22 cellular contexts compared by ENCODE assay signal in the genomic region with DNA sequence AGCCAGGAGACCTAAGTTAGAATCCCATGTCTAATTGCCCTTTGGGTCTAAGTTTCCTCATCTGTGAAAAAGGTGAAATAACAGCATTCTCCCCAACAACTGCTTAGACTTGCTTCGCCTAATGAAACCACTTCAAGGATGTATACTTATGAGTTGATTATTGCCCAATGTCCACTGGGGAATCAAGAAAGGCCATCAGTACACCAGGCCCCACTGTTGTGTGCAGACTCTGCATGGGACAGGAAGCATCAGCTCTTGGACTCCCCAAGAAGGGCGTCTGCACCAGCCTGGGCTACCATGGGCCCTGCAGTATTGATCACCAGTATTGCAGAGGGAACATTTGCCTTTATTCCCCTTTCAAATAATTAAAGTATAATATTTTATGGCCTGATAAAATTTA.
"Had no signal": no experiment of that assay in that cellular context is flagged by ENCODE, and none has a peak within 500 bp of the region (broad histone marks: within the 10 kb centered on the region; RNA-seq: fewer than 3 reads in every experiment).

No MANE protein-coding gene starts in this region.

- H3K27me3 ChIP-seq: breast epithelium, Peyer's patch had no signal

- H3K4me1 ChIP-seq: breast epithelium, Peyer's patch had no signal

- H3K36me3 ChIP-seq: breast epithelium, Peyer's patch had no signal

- H3K9me3 Mint-ChIP-seq: activated CD8-positive, alpha-beta T cell treated with anti-CD3 and anti-CD28 coated beads for 36 hours; activated naive CD8-positive, alpha-beta T cell treated with anti-CD3 and anti-CD28 coated beads, Interleukin-2, amount 10 ng/mL, durations not matched to agents 7 days and 5 days; activated T-cell treated with anti-CD3 and anti-CD28 coated beads, Interleukin-2, amount 50 U/mL, for 72 hours; activated T-helper 2 cell treated with anti-CD3 and anti-CD28 coated beads, Interferon-gamma antibody, Interleukin-2, Interleukin-4, amounts not matched to agents 10 μg/mL and 5 μg/mL and 100 μg/mL, durations not matched to agents 14 hours and 24 hours and 36 hours; T-helper 1 cell treated with Interleukin-12 subunit alpha and Interleukin-12 subunit beta and Interleukin-4 antibody, amounts not matched to agents 30 μg/mL and 1 μg/mL, for 36 hours had no signal

- H3K36me3 Mint-ChIP-seq: activated naive CD8-positive, alpha-beta T cell treated with anti-CD3 and anti-CD28 coated beads, Interleukin-2, amount 10 ng/mL, durations not matched to agents 7 days and 5 days had no signal

- H3K27me3 Mint-ChIP-seq: activated naive CD8-positive, alpha-beta T cell treated with anti-CD3 and anti-CD28 coated beads, Interleukin-2, amount 10 ng/mL, durations not matched to agents 7 days and 5 days had no signal

- DNase-seq: activated CD4-positive, alpha-beta T cell treated with anti-CD3 and anti-CD28 coated beads for 4 hours; activated CD8-positive, alpha-beta memory T cell treated with anti-CD3 and anti-CD28 coated beads, Interleukin-2, amount 50 U/mL, for 4 hours; activated CD8-positive, alpha-beta T cell treated with anti-CD3 and anti-CD28 coated beads for 36 hours; activated gamma-delta T cell treated with Interleukin-2 at 50 U/mL for 16 hours; activated naive CD4-positive, alpha-beta T cell treated with anti-CD3 and anti-CD28 coated beads, Interleukin-2, amount 50 U/mL, for 16 hours; activated naive CD8-positive, alpha-beta T cell treated with anti-CD3 and anti-CD28 coated beads, Interleukin-2, amount 10 ng/mL, durations not matched to agents 7 days and 5 days; activated T-cell treated with anti-CD3 and anti-CD28 coated beads, Interleukin-2, amount 50 U/mL, for 72 hours; aorta; KG1; NCI-H1105 treated with DMSO at 0.1 percent for 48 hours; NCI-H1436 treated with DMSO at 0.1 percent for 48 hours; NCI-H187; NCI-H2081; NCI-H510A treated with DMSO at 0.1 percent for 48 hours; NCI-H69; NK-92 treated with Interleukin-12 subunit alpha and Interleukin-12 subunit beta, amount 100 ng/mL, for 24 hours; Peyer's patch; SHP77 had no signal

- H3K4me3 Mint-ChIP-seq: activated CD8-positive, alpha-beta T cell treated with anti-CD3 and anti-CD28 coated beads for 36 hours; activated naive CD8-positive, alpha-beta T cell treated with anti-CD3 and anti-CD28 coated beads, Interleukin-2, amount 10 ng/mL, durations not matched to agents 7 days and 5 days; activated T-cell treated with anti-CD3 and anti-CD28 coated beads, Interleukin-2, amount 50 U/mL, for 72 hours; T-helper 1 cell treated with Interleukin-12 subunit alpha and Interleukin-12 subunit beta and Interleukin-4 antibody, amounts not matched to agents 30 μg/mL and 1 μg/mL, for 36 hours had no signal

- H3K27ac ChIP-seq: breast epithelium, Peyer's patch had no signal

- ATAC-seq: activated CD4-positive, CD25-positive, alpha-beta regulatory T cell treated with anti-CD3 and anti-CD28 coated beads, Interleukin-2, amount 50 U/mL, for 24 hours; activated CD8-positive, alpha-beta T cell treated with anti-CD3 and anti-CD28 coated beads for 36 hours; activated T-cell treated with anti-CD3 and anti-CD28 coated beads, Interleukin-2, amount 50 U/mL, for 72 hours had no signal

- H3K4me3 ChIP-seq: breast epithelium, Peyer's patch had no signal

- H3K27ac Mint-ChIP-seq: activated CD8-positive, alpha-beta T cell treated with anti-CD3 and anti-CD28 coated beads for 36 hours; activated naive CD8-positive, alpha-beta T cell treated with anti-CD3 and anti-CD28 coated beads, Interleukin-2, amount 10 ng/mL, durations not matched to agents 7 days and 5 days; activated T-cell treated with anti-CD3 and anti-CD28 coated beads, Interleukin-2, amount 50 U/mL, for 72 hours; activated T-helper 2 cell treated with anti-CD3 and anti-CD28 coated beads, Interferon-gamma antibody, Interleukin-2, Interleukin-4, amounts not matched to agents 10 μg/mL and 5 μg/mL and 100 μg/mL, durations not matched to agents 14 hours and 24 hours and 36 hours; T-helper 1 cell treated with Interleukin-12 subunit alpha and Interleukin-12 subunit beta and Interleukin-4 antibody, amounts not matched to agents 30 μg/mL and 1 μg/mL, for 36 hours had no signal

- H3K9me3 ChIP-seq: breast epithelium, Peyer's patch had no signal
